ENCODE assay signal across 1 cellular context in genomic region chr3:137110392-137110996, GRCh38.
TF ChIP-seq lines count a peak whose summit lies in the region.

No MANE protein-coding gene starts in this region.

TF ChIP-seq in WTC11, 78 proteins besides CTCF, POLR2A, EP300 and RAD21 (continued from another document):
- TF ChIP-seq ARID4B (CRISPR knock-in tag; IDR thresholded peaks at IDR 0.05; ENCODE audit: borderline replicate concordance) = no peak
TF ChIP-seq in WTC11: peak in this region for 0.
